15 cellular contexts compared by ENCODE assay signal in the genomic region with DNA sequence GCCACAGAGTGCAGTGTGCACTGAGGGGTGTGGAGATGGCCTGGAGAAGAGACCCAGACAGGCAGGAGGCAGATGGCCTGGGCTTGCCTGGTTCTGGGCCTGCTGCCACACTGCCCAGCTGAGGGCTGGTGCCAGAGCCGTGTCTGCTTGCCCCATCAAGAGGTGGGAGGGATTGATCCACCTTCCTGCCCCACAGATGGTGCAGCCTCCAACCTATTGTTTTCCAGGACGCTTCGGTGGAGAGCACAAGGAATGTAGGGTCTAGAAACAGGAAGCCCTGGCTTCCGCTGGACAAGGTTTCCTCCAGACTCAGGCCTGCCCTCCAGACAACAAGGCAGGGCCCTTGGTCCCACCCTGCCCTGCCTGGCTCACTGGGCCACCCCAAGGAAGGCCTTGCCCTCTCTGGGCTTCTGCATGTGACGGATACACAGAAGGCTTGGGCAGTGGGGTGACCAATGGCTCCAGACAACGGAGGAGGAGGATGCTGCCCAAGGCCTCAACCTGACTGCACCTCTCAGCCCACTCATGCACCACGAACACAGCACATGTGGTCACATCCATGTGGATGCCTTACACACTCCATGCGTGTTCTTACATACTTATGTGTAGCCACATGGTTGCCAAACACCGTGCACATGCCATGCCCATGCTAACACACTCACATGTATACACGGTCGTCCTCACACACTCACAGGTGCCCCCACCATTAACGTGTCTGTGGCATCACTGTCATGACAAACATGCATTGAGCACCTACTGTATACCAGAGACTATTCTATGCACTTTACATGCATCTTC. TPM values are rescaled to one million over a fixed set of nuclear protein-coding genes. Genes with fewer than 3 reads are reported as not detected.
A peak's percentile ranks its signal among the peaks of the same experiment; 100 is the strongest.
DNase-seq lines count a peak whose midpoint lies in the region; ATAC-seq and TF ChIP-seq lines count a peak whose summit lies in the region.
"Had no signal": no experiment of that assay in that cellular context is flagged by ENCODE, and none has a peak within 500 bp of the region (broad histone marks: within the 10 kb centered on the region; RNA-seq: fewer than 3 reads in every experiment).

No MANE protein-coding gene starts in this region.

- H3K9me3 Mint-ChIP-seq in glutamatergic neuron (ENCODE audit: unreplicated experiment) = peaks cover 38% of the 10 kb centered on the region
- H3K9me3 Mint-ChIP-seq in activated CD8-positive, alpha-beta memory T cell treated with anti-CD3 and anti-CD28 coated beads, Interleukin-2, amount 10 ng/mL, durations not matched to agents 7 days and 5 days (ENCODE audit: low read depth) = no peaks in the 10 kb centered on the region

- H3K9me3 ChIP-seq in RWPE2 (ENCODE audit: severe bottlenecking) (no peaks in the 10 kb centered on the region), osteoblast (ENCODE audit: low read depth, low read length) (no peaks in the 10 kb centered on the region)

- ATAC-seq in RWPE2 (ENCODE audit: low read depth) (peak; percentile 15), GM21825 (IDR thresholded peaks at IDR 0.05; ENCODE audit: unreplicated experiment) (no peak)
- ATAC-seq in activated CD8-positive, alpha-beta memory T cell treated with anti-CD3 and anti-CD28 coated beads, Interleukin-2, amount 10 ng/mL, durations not matched to agents 7 days and 5 days = no peak
- ATAC-seq: left colon; stimulated activated naive CD8-positive, alpha-beta T cell treated with anti-CD3 and anti-CD28 coated beads, Interleukin-15, Interleukin-2, amounts not matched to agents 100 U/mL and 50 U/mL, for 24 hours had no signal

- peak overlapping the region; percentile 5 for H2AFZ ChIP-seq in osteoblast (ENCODE audit: low read length)
- H2AFZ ChIP-seq: parathyroid adenoma had no signal

- H3K27ac Mint-ChIP-seq in glutamatergic neuron (ENCODE audit: unreplicated experiment) = peak overlapping the region; percentile 92
- H3K27ac Mint-ChIP-seq in activated CD8-positive, alpha-beta memory T cell treated with anti-CD3 and anti-CD28 coated beads, Interleukin-2, amount 10 ng/mL, durations not matched to agents 7 days and 5 days = no peak overlapping the region

- in situ Hi-C loops in G401 (cut with HindIII; ENCODE audit: low sequenced_read_pairs) = no loop called here

- peak; percentile 52 for DNase-seq in G401 (ENCODE audit: low spot score)
- no peak for DNase-seq in RWPE2 (ENCODE audit: low spot score)
- peak; percentile 47 for DNase-seq in glutamatergic neuron
- DNase-seq in osteoblast (ENCODE audit: insufficient read length, low spot score, missing footprints) = no peak
- DNase-seq in activated CD8-positive, alpha-beta memory T cell treated with anti-CD3 and anti-CD28 coated beads, Interleukin-2, amount 10 ng/mL, durations not matched to agents 7 days and 5 days = no peak
- DNase-seq in ureter (ENCODE audit: low spot score) = no peak
- no peak for DNase-seq in activated CD8-positive, alpha-beta memory T cell treated with anti-CD3 and anti-CD28 coated beads for 24 hours
- DNase-seq: left colon; NCI-H345; SHP77 treated with DMSO at 0.1 percent for 48 hours; stimulated activated CD4-positive, alpha-beta T cell treated with anti-CD3 and anti-CD28 coated beads, Interleukin-2, amount 100 ng/mL, for 48 hours; stimulated activated naive CD8-positive, alpha-beta T cell treated with anti-CD3 and anti-CD28 coated beads, Interleukin-15, Interleukin-2, amounts not matched to agents 100 U/mL and 50 U/mL, for 24 hours had no signal

- no peaks in the 10 kb centered on the region for H4K20me1 ChIP-seq in osteoblast (ENCODE audit: insufficient read depth, low read length)

- H3K27ac ChIP-seq in RWPE2 (ENCODE audit: poor library complexity, severe bottlenecking) = peak overlapping the region; percentile 54
- no peak overlapping the region for H3K27ac ChIP-seq in osteoblast (ENCODE audit: low read depth, low read length)
- H3K27ac ChIP-seq: parathyroid adenoma, VCaP had no signal

- H3K27me3 ChIP-seq in RWPE2 (ENCODE audit: insufficient read depth, poor library complexity, severe bottlenecking) (no peaks in the 10 kb centered on the region), osteoblast (ENCODE audit: insufficient read depth, low read length) (peaks cover 32% of the 10 kb centered on the region)

- no peaks in the 10 kb centered on the region for H3K79me2 ChIP-seq in osteoblast (ENCODE audit: insufficient read depth, low read length)
- H3K79me2 ChIP-seq: parathyroid adenoma had no signal

- no peak overlapping the region for H3K4me3 ChIP-seq in RWPE2 (ENCODE audit: severe bottlenecking)
- H3K4me3 ChIP-seq in osteoblast (ENCODE audit: insufficient read depth, low read length) = no peak overlapping the region

- no peak overlapping the region for H3K4me2 ChIP-seq in osteoblast (ENCODE audit: insufficient read depth, low read length)

- H3K4me1 Mint-ChIP-seq in glutamatergic neuron (ENCODE audit: low read depth, unreplicated experiment) = peaks cover 45% of the 10 kb centered on the region
- peaks cover 8% of the 10 kb centered on the region for H3K4me1 Mint-ChIP-seq in activated CD8-positive, alpha-beta memory T cell treated with anti-CD3 and anti-CD28 coated beads, Interleukin-2, amount 10 ng/mL, durations not matched to agents 7 days and 5 days

- H3K36me3 Mint-ChIP-seq in glutamatergic neuron (ENCODE audit: unreplicated experiment) = no peaks in the 10 kb centered on the region
- H3K36me3 Mint-ChIP-seq in activated CD8-positive, alpha-beta memory T cell treated with anti-CD3 and anti-CD28 coated beads, Interleukin-2, amount 10 ng/mL, durations not matched to agents 7 days and 5 days = no peaks in the 10 kb centered on the region

- H3K4me3 Mint-ChIP-seq in glutamatergic neuron (ENCODE audit: unreplicated experiment) = peak overlapping the region; percentile 63
- no peak overlapping the region for H3K4me3 Mint-ChIP-seq in activated CD8-positive, alpha-beta memory T cell treated with anti-CD3 and anti-CD28 coated beads, Interleukin-2, amount 10 ng/mL, durations not matched to agents 7 days and 5 days

- H3K4me1 ChIP-seq in RWPE2 (ENCODE audit: insufficient read depth, poor library complexity, severe bottlenecking) (peaks cover 19% of the 10 kb centered on the region), osteoblast (ENCODE audit: insufficient read depth, low read length) (peaks cover 21% of the 10 kb centered on the region)

- peaks cover 24% of the 10 kb centered on the region for H3K27me3 Mint-ChIP-seq in glutamatergic neuron (ENCODE audit: unreplicated experiment)
- peaks cover 62% of the 10 kb centered on the region for H3K27me3 Mint-ChIP-seq in activated CD8-positive, alpha-beta memory T cell treated with anti-CD3 and anti-CD28 coated beads, Interleukin-2, amount 10 ng/mL, durations not matched to agents 7 days and 5 days

- CTCF ChIA-PET in activated CD8-positive, alpha-beta memory T cell treated with anti-CD3 and anti-CD28 coated beads, Interleukin-2, amount 10 ng/mL, durations not matched to agents 7 days and 5 days (lab: Charles Lee) = interaction anchor here (1.2 to 1.6 kb wide), 3 partner anchors 8 to 16 kb away, joined by 3 to 4 read pairs (median 4); no protein-coding TSS in a partner anchor

- no peaks in the 10 kb centered on the region for H3K36me3 ChIP-seq in RWPE2 (ENCODE audit: low read depth)
- H3K36me3 ChIP-seq in osteoblast (ENCODE audit: insufficient read depth, low read length) = no peaks in the 10 kb centered on the region

- no peak for TF ChIP-seq CTCF in RWPE2 (IDR thresholded peaks at IDR 0.05; ENCODE audit: poor library complexity, severe bottlenecking)
- no peak for TF ChIP-seq CTCF in glutamatergic neuron (IDR thresholded peaks at IDR 0.05; ENCODE audit: partially characterized antibody, unreplicated experiment)
- TF ChIP-seq CTCF in osteoblast (IDR thresholded peaks at IDR 0.05; ENCODE audit: extremely low read depth, low read depth, low read length) = no peak

RNA-seq across cellular contexts. Expression of a gene that starts 6.5 kb away (rescaled TPM):
- total RNA-seq in G401 (2014; rRNA removed; shearing (Covaris generic)) = not detected in 2 replicates
- total RNA-seq in glutamatergic neuron (ENCODE audit: unreplicated experiment) (9.6 TPM), osteoblast (0.72 and 1.8 TPM in 2 replicates), ureter (25.8 TPM)
- not detected for total RNA-seq in activated CD8-positive, alpha-beta memory T cell treated with anti-CD3 and anti-CD28 coated beads, Interleukin-2, amount 10 ng/mL, durations not matched to agents 7 days and 5 days

Comparison
In these comparisons a context has a peak if more than half of its experiments do, and no peak if none do; other contexts are left out.
1. DNase-seq: peak in G401 (single experiment) and glutamatergic neuron (single experiment); none in RWPE2 (single experiment), osteoblast (single experiment), activated CD8-positive, alpha-beta memory T cell treated with anti-CD3 and anti-CD28 coated beads, Interleukin-2, amount 10 ng/mL, durations not matched to agents 7 days and 5 days (single experiment), ureter (single experiment) and activated CD8-positive, alpha-beta memory T cell treated with anti-CD3 and anti-CD28 coated beads for 24 hours (single experiment).